Comparison of ENCODE assay signal across 18 cellular contexts in the genomic region with DNA sequence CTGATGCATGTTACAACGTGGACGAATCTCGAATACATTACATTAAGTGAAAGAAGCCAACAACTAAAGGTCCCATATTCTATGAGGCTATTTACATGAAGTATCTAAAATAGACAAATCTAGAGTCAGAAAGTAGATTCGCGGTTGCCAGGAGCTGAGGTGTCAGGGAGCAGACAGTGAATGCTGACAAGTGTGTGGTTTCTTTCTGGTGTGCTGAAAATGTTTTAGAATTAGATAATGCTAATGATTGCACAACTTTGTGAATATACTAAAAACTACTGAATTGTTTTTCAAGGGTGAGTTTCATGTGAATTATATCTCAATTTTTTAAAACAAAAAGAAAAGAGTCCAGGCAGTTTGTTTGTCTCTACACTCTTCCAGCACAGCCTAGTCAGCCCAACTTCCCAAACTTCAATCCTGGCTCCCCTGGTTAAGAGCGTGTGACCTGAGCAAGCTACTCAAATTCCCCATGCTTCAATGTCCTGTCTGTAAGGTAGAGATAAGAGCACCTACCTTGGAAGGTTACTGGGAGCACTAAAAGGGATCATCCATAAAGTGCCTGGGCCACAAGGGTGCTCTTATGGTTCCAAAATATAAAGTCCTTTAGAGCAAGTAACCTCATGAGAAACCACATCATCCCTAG.
"Had no signal": no experiment of that assay in that cellular context is flagged by ENCODE, and none has a peak within 500 bp of the region (broad histone marks: within the 10 kb centered on the region; RNA-seq: fewer than 3 reads in every experiment).

No MANE protein-coding gene starts in this region.

- ATAC-seq: esophagus mucosa; gastroesophageal sphincter; heart right ventricle; left cardiac atrium; stimulated activated memory B cell treated with anti-CD40 and anti-IgM and Interleukin-4, amounts not matched to agents 10 μg/mL and 1 μg/mL and 100 μg/mL, for 72 hours had no signal

- H3K4me3 ChIP-seq: colonic mucosa, gastroesophageal sphincter, heart right ventricle, lung, neural progenitor cell, sigmoid colon had no signal

- H3K9me3 Mint-ChIP-seq: activated CD4-positive, alpha-beta memory T cell treated with anti-CD3 and anti-CD28 coated beads, Interleukin-2, amount 10 ng/mL, durations not matched to agents 7 days and 5 days; activated T-cell treated with anti-CD3 and anti-CD28 coated beads, Interleukin-2, amount 50 U/mL, for 24 hours; stimulated activated memory B cell treated with anti-CD40 and anti-IgM and Interleukin-4, amounts not matched to agents 10 μg/mL and 1 μg/mL and 100 μg/mL, for 72 hours had no signal

- H3K27ac Mint-ChIP-seq: activated CD4-positive, alpha-beta memory T cell treated with anti-CD3 and anti-CD28 coated beads, Interleukin-2, amount 10 ng/mL, durations not matched to agents 7 days and 5 days; activated naive CD4-positive, alpha-beta T cell treated with anti-CD3 and anti-CD28 coated beads, Interleukin-2, amount 10 ng/mL, durations not matched to agents 7 days and 5 days; activated T-cell treated with anti-CD3 and anti-CD28 coated beads, Interleukin-2, amount 50 U/mL, for 24 hours; neural progenitor cell; stimulated activated memory B cell treated with anti-CD40 and anti-IgM and Interleukin-4, amounts not matched to agents 10 μg/mL and 1 μg/mL and 100 μg/mL, for 72 hours had no signal

- H3K9me3 ChIP-seq: colonic mucosa, sigmoid colon had no signal

- DNase-seq: activated CD4-positive, alpha-beta memory T cell treated with anti-CD3 and anti-CD28 coated beads, Interleukin-2, amount 10 ng/mL, durations not matched to agents 7 days and 5 days; activated CD4-positive, alpha-beta T cell treated with anti-CD3 and anti-CD28 coated beads for 4 hours; activated naive CD4-positive, alpha-beta T cell treated with anti-CD3 and anti-CD28 coated beads, Interleukin-2, amount 10 ng/mL, durations not matched to agents 7 days and 5 days; activated T-cell treated with anti-CD3 and anti-CD28 coated beads, Interleukin-2, amount 50 U/mL, for 24 hours; colonic mucosa; heart right ventricle; left cardiac atrium; midbrain; sigmoid colon; stimulated activated CD4-positive, alpha-beta T cell treated with anti-CD3 and anti-CD28 coated beads, Interleukin-12 subunit alpha, Interleukin-12 subunit beta, amount 100 ng/mL, for 4 hours; stimulated activated CD4-positive, alpha-beta T cell treated with anti-CD3 and anti-CD28 coated beads, Interleukin-2, amount 100 ng/mL, for 24 hours; T-helper 1 cell; T1000 had no signal

- H3K4me3 Mint-ChIP-seq: activated CD4-positive, alpha-beta memory T cell treated with anti-CD3 and anti-CD28 coated beads, Interleukin-2, amount 10 ng/mL, durations not matched to agents 7 days and 5 days; activated naive CD4-positive, alpha-beta T cell treated with anti-CD3 and anti-CD28 coated beads, Interleukin-2, amount 10 ng/mL, durations not matched to agents 7 days and 5 days; activated T-cell treated with anti-CD3 and anti-CD28 coated beads, Interleukin-2, amount 50 U/mL, for 24 hours; neural progenitor cell; stimulated activated memory B cell treated with anti-CD40 and anti-IgM and Interleukin-4, amounts not matched to agents 10 μg/mL and 1 μg/mL and 100 μg/mL, for 72 hours had no signal

- H3K9ac ChIP-seq: neural progenitor cell had no signal

- H3K27me3 Mint-ChIP-seq: activated CD4-positive, alpha-beta memory T cell treated with anti-CD3 and anti-CD28 coated beads, Interleukin-2, amount 10 ng/mL, durations not matched to agents 7 days and 5 days; activated naive CD4-positive, alpha-beta T cell treated with anti-CD3 and anti-CD28 coated beads, Interleukin-2, amount 10 ng/mL, durations not matched to agents 7 days and 5 days; activated T-cell treated with anti-CD3 and anti-CD28 coated beads, Interleukin-2, amount 50 U/mL, for 24 hours; stimulated activated memory B cell treated with anti-CD40 and anti-IgM and Interleukin-4, amounts not matched to agents 10 μg/mL and 1 μg/mL and 100 μg/mL, for 72 hours had no signal

- H3K36me3 ChIP-seq: colonic mucosa, neural progenitor cell had no signal

- H3K4me1 Mint-ChIP-seq: activated CD4-positive, alpha-beta memory T cell treated with anti-CD3 and anti-CD28 coated beads, Interleukin-2, amount 10 ng/mL, durations not matched to agents 7 days and 5 days; activated naive CD4-positive, alpha-beta T cell treated with anti-CD3 and anti-CD28 coated beads, Interleukin-2, amount 10 ng/mL, durations not matched to agents 7 days and 5 days had no signal

- H3K4me1 ChIP-seq: colonic mucosa, sigmoid colon had no signal

- H3K27me3 ChIP-seq: colonic mucosa, gastroesophageal sphincter, heart right ventricle, neural progenitor cell, sigmoid colon had no signal
